Comparison of ENCODE assay signal across 28 cellular contexts in the genomic region with DNA sequence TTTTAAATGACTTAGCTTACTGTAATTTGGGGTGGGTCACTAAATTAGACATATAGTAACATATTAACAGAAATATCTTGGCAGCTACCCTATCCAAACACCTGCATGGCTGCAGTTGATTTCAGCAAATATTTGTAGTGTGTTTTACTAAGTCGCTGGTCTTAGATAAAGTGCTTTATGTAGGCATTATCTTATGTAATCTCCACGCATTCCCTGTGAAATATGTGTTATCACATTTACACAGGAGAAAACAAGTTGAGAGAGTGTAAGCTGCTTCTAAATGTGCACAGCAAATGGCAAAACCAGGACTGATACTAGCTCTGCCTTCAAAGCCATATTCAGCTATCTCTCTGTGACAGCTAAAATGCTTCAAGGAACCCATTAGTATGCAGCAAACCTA.
DNase-seq lines count a peak whose midpoint lies in the region; ATAC-seq, FAIRE-seq and TF ChIP-seq lines count a peak whose summit lies in the region.
"Had no signal": no experiment of that assay in that cellular context is flagged by ENCODE, and none has a peak within 500 bp of the region (broad histone marks: within the 10 kb centered on the region; RNA-seq: fewer than 3 reads in every experiment).

No MANE protein-coding gene starts in this region.

- TF ChIP-seq POLR2A in GM12891 (IDR thresholded peaks at IDR 0.05; ENCODE audit: low read depth, low read length), result no peak

- H3K9me3 Mint-ChIP-seq in progenitor cell of endocrine pancreas (ENCODE audit: low read depth), result no peaks in the 10 kb centered on the region

- no peak for TF ChIP-seq CTCF in progenitor cell of endocrine pancreas (IDR thresholded peaks at IDR 0.05; ENCODE audit: unreplicated experiment)

- no peaks in the 10 kb centered on the region for H3K79me2 ChIP-seq in Karpas-422 (ENCODE audit: low read length)

- no peaks in the 10 kb centered on the region for H3K27me3 ChIP-seq in Karpas-422 (ENCODE audit: low read length)
- H3K27me3 ChIP-seq: neutrophil, transverse colon had no signal

- no peak overlapping the region for H3K9ac ChIP-seq in Karpas-422 (ENCODE audit: low read length)
- H3K9ac ChIP-seq: GM23248 had no signal

- DNase-seq in Caki2 (ENCODE audit: low read depth) (peak; percentile 49), NCI-H748 (lab: John Stamatoyannopoulos, UW; ENCODE audit: unreplicated experiment) (peak; percentile 64), kidney glomerular epithelial cell (lab: John Stamatoyannopoulos, UW) (peak; percentile 56), progenitor cell of endocrine pancreas (ENCODE audit: low spot score, unreplicated experiment) (no peak), GM12891 (ENCODE audit: insufficient read length, low spot score) (no peak), Karpas-422 (no peak), T-helper 1 cell (no peak)
- DNase-seq: ACHN; activated CD4-positive, alpha-beta T cell treated with anti-CD3 and anti-CD28 coated beads for 48 hours; activated CD8-positive, alpha-beta memory T cell treated with anti-CD3 and anti-CD28 coated beads for 24 hours; activated naive CD8-positive, alpha-beta T cell treated with anti-CD3 and anti-CD28 coated beads, Interleukin-2, amount 50 U/mL, for 24 hours; activated T-cell treated with anti-CD3 and anti-CD28 coated beads, Interleukin-2, amount 50 U/mL, for 1 hour; dermis blood vessel endothelial cell; GM23248; left ventricle myocardium inferior; MM.1S; naive B cell; NCI-H2107; psoas muscle; transverse colon had no signal

- no peak overlapping the region for H2AFZ ChIP-seq in Karpas-422 (ENCODE audit: low read length)
- H2AFZ ChIP-seq: GM23248 had no signal

- no peaks in the 10 kb centered on the region for H3K27me3 Mint-ChIP-seq in progenitor cell of endocrine pancreas
- H3K27me3 Mint-ChIP-seq: activated naive CD8-positive, alpha-beta T cell treated with anti-CD3 and anti-CD28 coated beads, Interleukin-2, amount 50 U/mL, for 24 hours; naive B cell had no signal

- H3K4me2 ChIP-seq in Karpas-422 (ENCODE audit: low read depth, low read length, poor library complexity, severe bottlenecking), result no peak overlapping the region

- H3K27ac Mint-ChIP-seq in progenitor cell of endocrine pancreas, result peak overlapping the region; percentile 25
- H3K27ac Mint-ChIP-seq: activated naive CD8-positive, alpha-beta T cell treated with anti-CD3 and anti-CD28 coated beads, Interleukin-2, amount 50 U/mL, for 24 hours had no signal

- H3K4me1 ChIP-seq in Karpas-422 (ENCODE audit: low read length), result no peaks in the 10 kb centered on the region
- H3K4me1 ChIP-seq: left ventricle myocardium inferior, psoas muscle had no signal

- H3K9me2 ChIP-seq in Karpas-422 (replicated peaks; ENCODE audit: insufficient read depth, low read length), result no peaks in the 10 kb centered on the region

- no peak for ATAC-seq in GM21619 (IDR thresholded peaks at IDR 0.05; ENCODE audit: unreplicated experiment)
- ATAC-seq: activated naive CD8-positive, alpha-beta T cell treated with anti-CD3 and anti-CD28 coated beads, Interleukin-2, amount 50 U/mL, for 24 hours; GM12878; psoas muscle; Right ventricle myocardium inferior; SK-N-SH treated with all-trans-retinoic acid at 6 μM for 48 hours had no signal

- in situ Hi-C loops in Caki2 (cut with HindIII; ENCODE audit: low pct_unique_long_range_greater_than_20kb, low sequenced_read_pairs), result no loop called here

- no peak overlapping the region for H3K4me3 ChIP-seq in Karpas-422 (ENCODE audit: low read length)
- H3K4me3 ChIP-seq: GM12878, GM23248, left ventricle myocardium inferior, psoas muscle, transverse colon had no signal

- H3K4me3 Mint-ChIP-seq in progenitor cell of endocrine pancreas (ENCODE audit: low read depth), result no peak overlapping the region
- H3K4me3 Mint-ChIP-seq: activated naive CD8-positive, alpha-beta T cell treated with anti-CD3 and anti-CD28 coated beads, Interleukin-2, amount 50 U/mL, for 24 hours; naive B cell had no signal

- no peaks in the 10 kb centered on the region for H3K36me3 Mint-ChIP-seq in progenitor cell of endocrine pancreas (ENCODE audit: insufficient read depth)
- H3K36me3 Mint-ChIP-seq: naive B cell had no signal

- no peaks in the 10 kb centered on the region for H4K20me1 ChIP-seq in Karpas-422 (ENCODE audit: insufficient read depth, low read depth, low read length)

- peaks cover 31% of the 10 kb centered on the region for H3K4me1 Mint-ChIP-seq in progenitor cell of endocrine pancreas (ENCODE audit: low read depth)
- H3K4me1 Mint-ChIP-seq: naive B cell had no signal

- FAIRE-seq in GM12891 (lab: Jason Lieb, UNC), result no peak
- FAIRE-seq: endometrium, frontal cortex, GM12878 had no signal

- no peaks in the 10 kb centered on the region for H3K36me3 ChIP-seq in Karpas-422 (ENCODE audit: insufficient read depth, low read length)
- H3K36me3 ChIP-seq: left ventricle myocardium inferior, neutrophil, transverse colon had no signal

- H3K27ac ChIP-seq in Karpas-422 (ENCODE audit: low read length), result no peak overlapping the region
- H3K27ac ChIP-seq: GM23248, left ventricle myocardium inferior, neutrophil, psoas muscle, transverse colon had no signal

- no peaks in the 10 kb centered on the region for H3K9me3 ChIP-seq in Karpas-422 (ENCODE audit: low read length)
- H3K9me3 ChIP-seq: Caco-2, left ventricle myocardium inferior, neutrophil, psoas muscle, transverse colon had no signal

TF ChIP-seq in GM12891, 5 proteins besides CTCF, POLR2A, EP300 and RAD21:
- TF ChIP-seq POLR2AphosphoS5 (IDR thresholded peaks at IDR 0.05; ENCODE audit: low read depth, low read length) (no peak), PAX5 (IDR thresholded peaks at IDR 0.05; ENCODE audit: insufficient read depth, low read length, severe bottlenecking) (no peak), SPI1 (IDR thresholded peaks at IDR 0.05; ENCODE audit: low read depth, low read length) (no peak), POU2F2 (IDR thresholded peaks at IDR 0.05; ENCODE audit: low read depth, low read length) (no peak)

Comparison
In these comparisons a context has a peak if more than half of its experiments do, and no peak if none do; other contexts are left out.
1. DNase-seq: peak in Caki2 (single experiment), NCI-H748 (single experiment) and kidney glomerular epithelial cell (single experiment); none in progenitor cell of endocrine pancreas (single experiment), GM12891 (single experiment), Karpas-422 (single experiment) and T-helper 1 cell (0 of 5).